Comparison of ENCODE assay signal across 8 cellular contexts in genomic region chr13:40668335-40668734, GRCh38. TPM values are rescaled to one million over a fixed set of nuclear protein-coding genes. Genes with fewer than 3 reads are reported as not detected.
DNase-seq lines count a peak whose midpoint lies in the region; ATAC-seq and TF ChIP-seq lines count a peak whose summit lies in the region.

No MANE protein-coding gene starts in this region.

- H3K27ac Mint-ChIP-seq in effector memory CD8-positive, alpha-beta T cell = peak overlapping the region; percentile 75 to 91
- peak overlapping the region; percentile 57 to 74 for H3K27ac Mint-ChIP-seq in natural killer cell treated with Interleukin-12 subunit alpha and Interleukin-12 subunit beta and Interleukin-15 and Interleukin-18, amount 100 ng/mL, for 72 hours

- H3K4me1 Mint-ChIP-seq in effector memory CD8-positive, alpha-beta T cell (ENCODE audit: low read depth in 2 of 2) = peaks cover 12 to 20% of the 10 kb centered on the region in 2 donors
- peaks cover 21 to 23% of the 10 kb centered on the region in 2 donors for H3K4me1 Mint-ChIP-seq in natural killer cell treated with Interleukin-12 subunit alpha and Interleukin-12 subunit beta and Interleukin-15 and Interleukin-18, amount 100 ng/mL, for 72 hours (ENCODE audit: low read depth in 2 of 2)

- no peak for TF ChIP-seq CTCF in omental fat pad (IDR thresholded peaks at IDR 0.05)

- H3K4me3 Mint-ChIP-seq in effector memory CD8-positive, alpha-beta T cell = peak overlapping the region; percentile 95 to 97
- H3K4me3 Mint-ChIP-seq in natural killer cell treated with Interleukin-12 subunit alpha and Interleukin-12 subunit beta and Interleukin-15 and Interleukin-18, amount 100 ng/mL, for 72 hours = peak overlapping the region; percentile 83

- H3K36me3 Mint-ChIP-seq in effector memory CD8-positive, alpha-beta T cell (ENCODE audit: insufficient read depth) = peaks cover 29% of the 10 kb centered on the region
- H3K36me3 Mint-ChIP-seq in natural killer cell treated with Interleukin-12 subunit alpha and Interleukin-12 subunit beta and Interleukin-15 and Interleukin-18, amount 100 ng/mL, for 72 hours = no peaks in the 10 kb centered on the region

- peak; percentile 20 for DNase-seq in T follicular helper cell (ENCODE audit: low read depth)
- DNase-seq in effector memory CD8-positive, alpha-beta T cell = peak; percentile 35 to 42 (median 39)
- no peak for DNase-seq in natural killer cell treated with Interleukin-12 subunit alpha and Interleukin-12 subunit beta and Interleukin-15 and Interleukin-18, amount 100 ng/mL, for 72 hours (ENCODE audit: low spot score)
- DNase-seq in stimulated activated naive CD4-positive, alpha-beta T cell treated with Interleukin-2 at 50 U/mL for 16 hours (lab: John Stamatoyannopoulos, UW) = no peak
- DNase-seq in omental fat pad (ENCODE audit: low spot score) = no peak
- DNase-seq in GF-D8 (lab: John Stamatoyannopoulos, UW) = no peak

- ATAC-seq in GM21360 (IDR thresholded peaks at IDR 0.05; ENCODE audit: unreplicated experiment) = peak; percentile 22
- peak; percentile 7 for ATAC-seq in effector memory CD8-positive, alpha-beta T cell (replicated peaks)
- no peak for ATAC-seq in natural killer cell treated with Interleukin-12 subunit alpha and Interleukin-12 subunit beta and Interleukin-15 and Interleukin-18, amount 100 ng/mL, for 72 hours
- ATAC-seq in SK-N-SH treated with all-trans-retinoic acid at 6 μM for 48 hours = no peak
- ATAC-seq in omental fat pad (ENCODE audit: low FRiP score) = no peak

- no peaks in the 10 kb centered on the region for H3K27me3 Mint-ChIP-seq in effector memory CD8-positive, alpha-beta T cell
- peaks cover 0 to 4% of the 10 kb centered on the region in 2 donors for H3K27me3 Mint-ChIP-seq in natural killer cell treated with Interleukin-12 subunit alpha and Interleukin-12 subunit beta and Interleukin-15 and Interleukin-18, amount 100 ng/mL, for 72 hours

- H3K9me3 Mint-ChIP-seq in effector memory CD8-positive, alpha-beta T cell = no peaks in the 10 kb centered on the region
- no peaks in the 10 kb centered on the region for H3K9me3 Mint-ChIP-seq in natural killer cell treated with Interleukin-12 subunit alpha and Interleukin-12 subunit beta and Interleukin-15 and Interleukin-18, amount 100 ng/mL, for 72 hours

TF ChIP-seq in SK-N-SH treated with all-trans-retinoic acid at 6 μM for 48 hours, 23 proteins besides CTCF, POLR2A, EP300 and RAD21:
- TF ChIP-seq ZNF565 (CRISPR knock-in tag; conservative IDR thresholded peaks at IDR 0.05; ENCODE audit: low read depth) (no peak), GLIS3 (CRISPR knock-in tag; IDR thresholded peaks at IDR 0.05) (no peak), ZC3H10 (CRISPR knock-in tag; IDR thresholded peaks at IDR 0.05) (no peak), ARNTL (CRISPR knock-in tag; IDR thresholded peaks at IDR 0.05; ENCODE audit: borderline replicate concordance, low read depth) (no peak), ZNF70 (CRISPR knock-in tag; IDR thresholded peaks at IDR 0.05) (no peak), ESRRG (CRISPR knock-in tag; IDR thresholded peaks at IDR 0.05) (no peak), ZFP30 (CRISPR knock-in tag; IDR thresholded peaks at IDR 0.05) (no peak), OSR1 (CRISPR knock-in tag; IDR thresholded peaks at IDR 0.05) (no peak), TCF4 (CRISPR knock-in tag; IDR thresholded peaks at IDR 0.05; ENCODE audit: borderline replicate concordance) (no peak), PPARA (CRISPR knock-in tag; IDR thresholded peaks at IDR 0.05; ENCODE audit: borderline replicate concordance) (no peak), TOX (CRISPR knock-in tag; IDR thresholded peaks at IDR 0.05; ENCODE audit: borderline replicate concordance) (no peak), POU6F1 (CRISPR knock-in tag; IDR thresholded peaks at IDR 0.05; ENCODE audit: borderline replicate concordance, low read depth) (no peak)

RNA-seq across cellular contexts. Expression of gene FOXO1, which starts 1.9 kb away (rescaled TPM):
- total RNA-seq in natural killer cell treated with Interleukin-12 subunit alpha and Interleukin-12 subunit beta and Interleukin-15 and Interleukin-18, amount 100 ng/mL, for 72 hours = 1 to 10 TPM; 6.1 to 9.5 TPM
- 100 to 1,000 TPM in 1 of 4 donors, 10 to 100 TPM in 3; 65.7 to 111 (median 87.5) TPM for total RNA-seq in omental fat pad

Comparison
In these comparisons a context has a peak if more than half of its experiments do, and no peak if none do; other contexts are left out.
1. ATAC-seq: peak in GM21360 (single experiment) and effector memory CD8-positive, alpha-beta T cell (single experiment); none in natural killer cell treated with Interleukin-12 subunit alpha and Interleukin-12 subunit beta and Interleukin-15 and Interleukin-18, amount 100 ng/mL, for 72 hours (0 of 2), SK-N-SH treated with all-trans-retinoic acid at 6 μM for 48 hours (single experiment) and omental fat pad (single experiment).
2. DNase-seq: peak in T follicular helper cell (single experiment) and effector memory CD8-positive, alpha-beta T cell (3 of 3); none in natural killer cell treated with Interleukin-12 subunit alpha and Interleukin-12 subunit beta and Interleukin-15 and Interleukin-18, amount 100 ng/mL, for 72 hours (single experiment), stimulated activated naive CD4-positive, alpha-beta T cell treated with Interleukin-2 at 50 U/mL for 16 hours (single experiment), omental fat pad (single experiment) and GF-D8 (single experiment).
3. RNA of gene FOXO1, which starts 1.9 kb away (total RNA-seq): 65.7 to 111 TPM in omental fat pad; 6.1 to 9.5 TPM in natural killer cell treated with Interleukin-12 subunit alpha and Interleukin-12 subunit beta and Interleukin-15 and Interleukin-18, amount 100 ng/mL, for 72 hours; every median in the first group is over 4 times any median in the second.